Comparison of ENCODE assay signal across 35 cellular contexts in the genomic region with DNA sequence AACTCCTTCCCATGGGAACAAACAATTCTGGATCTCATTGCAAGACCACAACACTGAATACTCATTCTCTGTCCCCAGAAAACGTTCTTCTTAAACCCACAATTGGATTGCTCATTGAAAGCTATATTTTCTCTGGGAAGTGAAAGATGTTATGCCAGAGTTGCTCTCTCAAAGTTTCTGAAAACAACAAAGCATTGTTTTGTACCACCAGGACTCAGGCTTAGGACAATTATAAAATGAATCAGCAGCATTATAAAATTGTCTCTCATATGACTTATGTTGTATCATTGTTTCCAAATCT. TPM values are rescaled to one million over a fixed set of nuclear protein-coding genes. Genes with fewer than 3 reads are reported as not detected.
"Had no signal": no experiment of that assay in that cellular context is flagged by ENCODE, and none has a peak within 500 bp of the region (broad histone marks: within the 10 kb centered on the region; RNA-seq: fewer than 3 reads in every experiment).

No MANE protein-coding gene starts in this region.

- H3K27me3 Mint-ChIP-seq: activated naive CD8-positive, alpha-beta T cell treated with anti-CD3 and anti-CD28 coated beads for 36 hours; stimulated activated naive CD8-positive, alpha-beta T cell treated with anti-CD3 and anti-CD28 coated beads, Interleukin-15, Interleukin-2, amounts not matched to agents 100 ng/mL and 50 ng/mL, for 24 hours; type B pancreatic cell had no signal

- H2AFZ ChIP-seq: neural progenitor cell had no signal

- H3K4me1 Mint-ChIP-seq: activated naive CD8-positive, alpha-beta T cell treated with anti-CD3 and anti-CD28 coated beads for 36 hours; naive thymus-derived CD4-positive, alpha-beta T cell; stimulated activated effector memory CD8-positive, alpha-beta T cell treated with anti-CD3 and anti-CD28 coated beads, Interleukin-12 subunit alpha, Interleukin-12 subunit beta, amount 100 ng/mL, for 72 hours had no signal

- H3K4me3 Mint-ChIP-seq: activated naive CD4-positive, alpha-beta T cell treated with anti-CD3 and anti-CD28 coated beads for 36 hours; activated naive CD8-positive, alpha-beta T cell treated with anti-CD3 and anti-CD28 coated beads for 36 hours; effector memory CD8-positive, alpha-beta T cell; naive thymus-derived CD4-positive, alpha-beta T cell; neural progenitor cell; stimulated activated effector memory CD8-positive, alpha-beta T cell treated with anti-CD3 and anti-CD28 coated beads, Interleukin-12 subunit alpha, Interleukin-12 subunit beta, amount 100 ng/mL, for 72 hours; stimulated activated naive CD8-positive, alpha-beta T cell treated with anti-CD3 and anti-CD28 coated beads, Interleukin-15, Interleukin-2, amounts not matched to agents 100 ng/mL and 50 ng/mL, for 24 hours; type B pancreatic cell had no signal

- DNase-seq: activated CD4-positive, alpha-beta T cell treated with anti-CD3 and anti-CD28 coated beads for 4 hours; activated CD4-positive, alpha-beta T cell treated with anti-CD3 and anti-CD28 coated beads, Interleukin-2, amount 50 U/mL, for 4 hours; activated CD8-positive, alpha-beta memory T cell treated with anti-CD3 and anti-CD28 coated beads for 24 hours; activated effector memory CD4-positive, alpha-beta T cell treated with anti-CD3 and anti-CD28 coated beads, Interleukin-2, amount 50 U/mL, for 16 hours; activated naive CD4-positive, alpha-beta T cell treated with anti-CD3 and anti-CD28 coated beads for 36 hours; activated naive CD8-positive, alpha-beta T cell treated with anti-CD3 and anti-CD28 coated beads for 36 hours; adrenal gland; aorta; brain microvascular endothelial cell; caudate nucleus; cortex of kidney; effector memory CD8-positive, alpha-beta T cell; erythroblast; hippocampal formation; left cardiac atrium; midbrain; naive thymus-derived CD4-positive, alpha-beta T cell; posterior cingulate gyrus; retina; stimulated activated CD4-positive, alpha-beta T cell treated with anti-CD3 and anti-CD28 coated beads, Interleukin-12 subunit alpha, Interleukin-12 subunit beta, amount 100 ng/mL, for 4 hours; stimulated activated CD4-positive, alpha-beta T cell treated with anti-CD3 and anti-CD28 coated beads, Interleukin-4, amount 100 ng/mL, for 24 hours; substantia nigra; uterus had no signal

- H3K27me3 ChIP-seq: brain microvascular endothelial cell, gastroesophageal sphincter, neural progenitor cell, uterus had no signal

- H3K36me3 Mint-ChIP-seq: activated naive CD8-positive, alpha-beta T cell treated with anti-CD3 and anti-CD28 coated beads for 36 hours; naive thymus-derived CD4-positive, alpha-beta T cell; neural progenitor cell; stimulated activated effector memory CD8-positive, alpha-beta T cell treated with anti-CD3 and anti-CD28 coated beads, Interleukin-12 subunit alpha, Interleukin-12 subunit beta, amount 100 ng/mL, for 72 hours; type B pancreatic cell had no signal

- H3K9ac ChIP-seq: neural progenitor cell had no signal

- H3K27ac Mint-ChIP-seq: activated naive CD4-positive, alpha-beta T cell treated with anti-CD3 and anti-CD28 coated beads for 36 hours; activated naive CD8-positive, alpha-beta T cell treated with anti-CD3 and anti-CD28 coated beads for 36 hours; effector memory CD8-positive, alpha-beta T cell; naive thymus-derived CD4-positive, alpha-beta T cell; neural progenitor cell; stimulated activated effector memory CD8-positive, alpha-beta T cell treated with anti-CD3 and anti-CD28 coated beads, Interleukin-12 subunit alpha, Interleukin-12 subunit beta, amount 100 ng/mL, for 72 hours; stimulated activated naive CD8-positive, alpha-beta T cell treated with anti-CD3 and anti-CD28 coated beads, Interleukin-15, Interleukin-2, amounts not matched to agents 100 ng/mL and 50 ng/mL, for 24 hours; type B pancreatic cell had no signal

- H3K27ac ChIP-seq: adrenal gland, brain microvascular endothelial cell, gastroesophageal sphincter, neural progenitor cell, skin epidermis, uterus, VCaP had no signal

- H3K9me3 ChIP-seq: adrenal gland, gastroesophageal sphincter, uterus had no signal

- H3K4me1 ChIP-seq: adrenal gland, gastroesophageal sphincter, uterus had no signal

- H3K4me2 ChIP-seq: neural progenitor cell had no signal

- H3K9me3 Mint-ChIP-seq: activated naive CD4-positive, alpha-beta T cell treated with anti-CD3 and anti-CD28 coated beads for 36 hours; activated naive CD8-positive, alpha-beta T cell treated with anti-CD3 and anti-CD28 coated beads for 36 hours; effector memory CD8-positive, alpha-beta T cell; naive thymus-derived CD4-positive, alpha-beta T cell; neural progenitor cell; stimulated activated effector memory CD8-positive, alpha-beta T cell treated with anti-CD3 and anti-CD28 coated beads, Interleukin-12 subunit alpha, Interleukin-12 subunit beta, amount 100 ng/mL, for 72 hours; stimulated activated naive CD8-positive, alpha-beta T cell treated with anti-CD3 and anti-CD28 coated beads, Interleukin-15, Interleukin-2, amounts not matched to agents 100 ng/mL and 50 ng/mL, for 24 hours; type B pancreatic cell had no signal

RNA-seq across cellular contexts. Expression of gene TFDP3, which starts 26.5 kb away (rescaled TPM):
- total RNA-seq: activated naive CD4-positive, alpha-beta T cell treated with anti-CD3 and anti-CD28 coated beads for 36 hours; activated naive CD8-positive, alpha-beta T cell treated with anti-CD3 and anti-CD28 coated beads for 36 hours; adrenal gland; aorta; chondrocyte; left cardiac atrium; liver; naive thymus-derived CD4-positive, alpha-beta T cell; omental fat pad; sciatic nerve; T-helper 1 cell treated with Interleukin-12 subunit alpha and Interleukin-12 subunit beta and Interleukin-4 antibody, amounts not matched to agents 30 ng/mL and 1 ng/mL, for 36 hours; uterus had no signal
